ENCODE assay signal across 7 cellular contexts in genomic region chr3:111989061-111989678, GRCh38. TPM values are rescaled to one million over a fixed set of nuclear protein-coding genes. Genes with fewer than 3 reads are reported as not detected.
DNase-seq lines count a peak whose midpoint lies in the region; ATAC-seq and TF ChIP-seq lines count a peak whose summit lies in the region.

No MANE protein-coding gene starts in this region.

- H3K9me2 ChIP-seq in OCI-LY1 (ENCODE audit: low read depth, low read length) = no peaks in the 10 kb centered on the region

- H3K36me3 Mint-ChIP-seq in mesothelial cell of epicardium = peaks cover 25% of the 10 kb centered on the region

- no peaks in the 10 kb centered on the region for H3K9me3 Mint-ChIP-seq in mesothelial cell of epicardium

- H3K4me2 ChIP-seq in OCI-LY1 (ENCODE audit: low read length) = no peak overlapping the region

- ATAC-seq in GM21526 (IDR thresholded peaks at IDR 0.05; ENCODE audit: low FRiP score, unreplicated experiment) = peak; percentile 91

- H2AFZ ChIP-seq in OCI-LY1 (ENCODE audit: low read length) = no peak overlapping the region

- H3K27ac ChIP-seq in OCI-LY1 (ENCODE audit: low read depth, low read length, poor library complexity, severe bottlenecking) = no peak overlapping the region

- H4K20me1 ChIP-seq in OCI-LY1 (ENCODE audit: insufficient read depth, low read length) = no peaks in the 10 kb centered on the region

- H3K4me3 ChIP-seq in GM06990 (replicated peaks; ENCODE audit: low read depth, low read length) (no peak overlapping the region), OCI-LY1 (ENCODE audit: low read depth, low read length, poor library complexity, severe bottlenecking) (no peak overlapping the region)

- no peaks in the 10 kb centered on the region for H3K4me1 ChIP-seq in OCI-LY1 (ENCODE audit: insufficient read depth, low read length, severe bottlenecking)

- no peak overlapping the region for H3K4me3 Mint-ChIP-seq in mesothelial cell of epicardium

- peaks cover 2% of the 10 kb centered on the region; the same call in 1 of the 2 replicates for H3K36me3 ChIP-seq in GM06990 (ENCODE audit: control insufficient read depth, insufficient read depth, low read length)
- peaks cover 40% of the 10 kb centered on the region for H3K36me3 ChIP-seq in OCI-LY1 (ENCODE audit: insufficient read depth, low read length)

- no peaks in the 10 kb centered on the region for H3K27me3 Mint-ChIP-seq in mesothelial cell of epicardium (ENCODE audit: low read depth)

- no peaks in the 10 kb centered on the region for H3K27me3 ChIP-seq in GM06990 (replicated peaks; ENCODE audit: control insufficient read depth, insufficient read depth, low read length)
- H3K27me3 ChIP-seq in OCI-LY1 (ENCODE audit: insufficient read depth, low read length) = no peaks in the 10 kb centered on the region

- H3K79me2 ChIP-seq in OCI-LY1 (ENCODE audit: insufficient read depth, low read length) = no peaks in the 10 kb centered on the region

- H3K9me3 ChIP-seq in OCI-LY1 (ENCODE audit: low read length) = no peaks in the 10 kb centered on the region

- TF ChIP-seq CTCF in GM06990 (IDR thresholded peaks at IDR 0.05; ENCODE audit: insufficient read depth, low read length, poor library complexity, severe bottlenecking) (peak; percentile 71), OCI-LY1 (IDR thresholded peaks at IDR 0.05; ENCODE audit: low read length) (peak; percentile 78), mesothelial cell of epicardium (IDR thresholded peaks at IDR 0.05; ENCODE audit: unreplicated experiment) (peak; percentile 53)

- no peak overlapping the region for H3K9ac ChIP-seq in OCI-LY1 (ENCODE audit: low read length)

- no peak overlapping the region for H3K27ac Mint-ChIP-seq in mesothelial cell of epicardium

- DNase-seq in GM06990 (ENCODE audit: extremely low read depth, insufficient read length) (no peak), HT1080 (ENCODE audit: low read depth) (peak; percentile 71), dermis blood vessel endothelial cell (peak; percentile 80), mesothelial cell of epicardium (ENCODE audit: low spot score in 2 of 2, unreplicated experiment in 2 of 2) (no peak), T-helper 9 cell (no peak)

- H3F3A ChIP-seq in OCI-LY1 (ENCODE audit: insufficient read depth, low read length) = no peaks in the 10 kb centered on the region

- H3K4me1 Mint-ChIP-seq in mesothelial cell of epicardium = peaks cover 2% of the 10 kb centered on the region

RNA-seq across cellular contexts. Expression of gene TAGLN3, which starts 9.6 kb away (rescaled TPM):
- 16.4 and 17.9 TPM in 2 replicates for total RNA-seq in HT1080 (2014; rRNA removed; shearing (Covaris generic))
- polyA plus RNA-seq in HT1080 (2015; cell fraction: cytosol; rRNA removed) = 30.6 and 44.1 TPM in 2 replicates
- 19.3 and 25.3 TPM in 2 replicates for polyA plus RNA-seq in HT1080 (2015; cell fraction: nucleus; rRNA removed)
- total RNA-seq in dermis blood vessel endothelial cell (0.19 and 0.85 TPM in 2 replicates), mesothelial cell of epicardium (0.60 to 1.8 TPM (median 1.4 TPM) in 3 replicates)

RNA-seq across cellular contexts. Expression of gene ABHD10, which starts 10.3 kb away (rescaled TPM):
- total RNA-seq in HT1080 (2014; rRNA removed; shearing (Covaris generic)) = 55.4 and 61.5 TPM in 2 replicates
- 45.3 and 50.5 TPM in 2 replicates for polyA plus RNA-seq in HT1080 (2015; cell fraction: cytosol; rRNA removed)
- 62.8 and 63.0 TPM in 2 replicates for polyA plus RNA-seq in HT1080 (2015; cell fraction: nucleus; rRNA removed)
- total RNA-seq in dermis blood vessel endothelial cell (26.2 and 45.9 TPM in 2 replicates), mesothelial cell of epicardium (26.4 to 30.2 TPM (median 30.0 TPM) in 3 replicates)

RNA-seq across cellular contexts. Expression of gene TMPRSS7, which starts 45.4 kb away (rescaled TPM):
- 0.10 TPM in 2 replicates for total RNA-seq in HT1080 (2014; rRNA removed; shearing (Covaris generic))
- 0.17 and 0.20 TPM in 2 replicates for polyA plus RNA-seq in HT1080 (2015; cell fraction: cytosol; rRNA removed)
- polyA plus RNA-seq in HT1080 (2015; cell fraction: nucleus; rRNA removed) = 0.14 and 0.20 TPM in 2 replicates
- total RNA-seq in dermis blood vessel endothelial cell = not detected in 2 replicates
- not detected in 3 replicates for total RNA-seq in mesothelial cell of epicardium

Comparison
In these comparisons a context has a peak if more than half of its experiments do, and no peak if none do; other contexts are left out.
1. DNase-seq: peak in HT1080 (single experiment) and dermis blood vessel endothelial cell (single experiment); none in GM06990 (single experiment), mesothelial cell of epicardium (0 of 2) and T-helper 9 cell (single experiment).
2. Peak in every context shown above with its lines, with median percentiles within 50 percentile points of each other: CTCF ChIP-seq.